Comparison of ENCODE assay signal across 13 cellular contexts in genomic region chr13:24349778-24350664, GRCh38. TPM values are rescaled to one million over a fixed set of nuclear protein-coding genes. Genes with fewer than 3 reads are reported as not detected.
DNase-seq lines count a peak whose midpoint lies in the region; ATAC-seq, FAIRE-seq and TF ChIP-seq lines count a peak whose summit lies in the region.
"Not testable (repeated sequence)": the region's sequence is repeated elsewhere in the genome, so short reads cannot be mapped to it uniquely, and the experiment has no call there.
"Had no signal": no experiment of that assay in that cellular context is flagged by ENCODE, and none has a peak within 500 bp of the region (broad histone marks: within the 10 kb centered on the region; RNA-seq: fewer than 3 reads in every experiment).

No MANE protein-coding gene starts in this region.

- not testable (repeated sequence) for H3K9me3 ChIP-seq in HEK293 (ENCODE audit: control insufficient read depth, insufficient read depth, low read depth, low read length); aorta (ENCODE audit: control insufficient read depth, low read length)

- H3K4me1 ChIP-seq in HEK293 (ENCODE audit: control insufficient read depth, insufficient read depth, low read length); aorta (ENCODE audit: control insufficient read depth in 1 of 2, insufficient read depth in 2 of 2, low read length in 2 of 2): not testable (repeated sequence)

- POLR2A ChIA-PET in HEK293 (lab: Yijun Ruan, JAX), result not testable (repeated sequence)

- intact Hi-C loops in aorta (cut with DNase I), result loop anchor here in 1 of 2 donors (10.0 kb wide), 1 partner anchor 1415 kb away; no protein-coding TSS in a partner anchor

- not testable (repeated sequence) for H3K27ac Mint-ChIP-seq in activated naive CD8-positive, alpha-beta T cell treated with anti-CD3 and anti-CD28 coated beads, Interleukin-2, amount 50 U/mL, for 24 hours; natural killer cell treated with Interleukin-12 subunit alpha and Interleukin-12 subunit beta and Interleukin-15 and Interleukin-18, amount 100 ng/mL, for 72 hours

- not testable (repeated sequence) for H3K27me3 ChIP-seq in aorta (ENCODE audit: control insufficient read depth in 1 of 2, insufficient read depth in 2 of 2, low read length in 1 of 2)

- H3K4me3 ChIP-seq in HEK293 (ENCODE audit: low read depth, low read length); epithelial cell of esophagus (ENCODE audit: low read length); aorta (ENCODE audit: low read length in 2 of 2): not testable (repeated sequence)

- not testable (repeated sequence) for H3K36me3 ChIP-seq in HEK293 (ENCODE audit: control insufficient read depth in 2 of 2, insufficient read depth in 1 of 2, low read length in 2 of 2); aorta (ENCODE audit: control insufficient read depth in 1 of 2, insufficient read depth in 2 of 2, low read length in 1 of 2)

- H3K4me1 Mint-ChIP-seq in activated naive CD8-positive, alpha-beta T cell treated with anti-CD3 and anti-CD28 coated beads, Interleukin-2, amount 50 U/mL, for 24 hours; natural killer cell treated with Interleukin-12 subunit alpha and Interleukin-12 subunit beta and Interleukin-15 and Interleukin-18, amount 100 ng/mL, for 72 hours (ENCODE audit: low read depth in 2 of 2): not testable (repeated sequence)

- CTCF ChIA-PET in HEK293 (lab: Yijun Ruan, JAX), result not testable (repeated sequence)

- not testable (repeated sequence) for H3K36me3 Mint-ChIP-seq in activated naive CD8-positive, alpha-beta T cell treated with anti-CD3 and anti-CD28 coated beads, Interleukin-2, amount 50 U/mL, for 24 hours (ENCODE audit: low read depth); natural killer cell treated with Interleukin-12 subunit alpha and Interleukin-12 subunit beta and Interleukin-15 and Interleukin-18, amount 100 ng/mL, for 72 hours

- H3K27me3 Mint-ChIP-seq in activated naive CD8-positive, alpha-beta T cell treated with anti-CD3 and anti-CD28 coated beads, Interleukin-2, amount 50 U/mL, for 24 hours; natural killer cell treated with Interleukin-12 subunit alpha and Interleukin-12 subunit beta and Interleukin-15 and Interleukin-18, amount 100 ng/mL, for 72 hours: not testable (repeated sequence)

- FAIRE-seq in islet of Langerhans (lab: Jason Lieb, UNC), result peak; percentile 47

- ATAC-seq in activated naive CD8-positive, alpha-beta T cell treated with anti-CD3 and anti-CD28 coated beads, Interleukin-2, amount 50 U/mL, for 24 hours, result peak; percentile 43
- peak; percentile 53 to 58 for ATAC-seq in natural killer cell treated with Interleukin-12 subunit alpha and Interleukin-12 subunit beta and Interleukin-15 and Interleukin-18, amount 100 ng/mL, for 72 hours
- ATAC-seq in stimulated activated naive CD8-positive, alpha-beta T cell treated with anti-CD3 and anti-CD28 coated beads, Interleukin-15, Interleukin-2, amounts not matched to agents 100 U/mL and 50 U/mL, for 24 hours, result peak; percentile 36
- peak; percentile 26 for ATAC-seq in aorta (ENCODE audit: low FRiP score)

- DNase-seq in RKO (ENCODE audit: low spot score) (peak; percentile 4), epithelial cell of esophagus (ENCODE audit: low read depth) (peak; percentile 49)
- not testable (repeated sequence) for DNase-seq in activated naive CD8-positive, alpha-beta T cell treated with anti-CD3 and anti-CD28 coated beads, Interleukin-2, amount 50 U/mL, for 24 hours; natural killer cell treated with Interleukin-12 subunit alpha and Interleukin-12 subunit beta and Interleukin-15 and Interleukin-18, amount 100 ng/mL, for 72 hours (ENCODE audit: low spot score); stimulated activated naive CD8-positive, alpha-beta T cell treated with anti-CD3 and anti-CD28 coated beads, Interleukin-15, Interleukin-2, amounts not matched to agents 100 U/mL and 50 U/mL, for 24 hours; aorta

- not testable (repeated sequence) for H3K27ac ChIP-seq in HEK293 (ENCODE audit: extremely low read depth, low read depth, low read length); aorta (ENCODE audit: low read depth in 1 of 2, low read length in 2 of 2)

- not testable (repeated sequence) for H3K4me3 Mint-ChIP-seq in activated naive CD8-positive, alpha-beta T cell treated with anti-CD3 and anti-CD28 coated beads, Interleukin-2, amount 50 U/mL, for 24 hours; natural killer cell treated with Interleukin-12 subunit alpha and Interleukin-12 subunit beta and Interleukin-15 and Interleukin-18, amount 100 ng/mL, for 72 hours

- H3K9me3 Mint-ChIP-seq in activated naive CD8-positive, alpha-beta T cell treated with anti-CD3 and anti-CD28 coated beads, Interleukin-2, amount 50 U/mL, for 24 hours; natural killer cell treated with Interleukin-12 subunit alpha and Interleukin-12 subunit beta and Interleukin-15 and Interleukin-18, amount 100 ng/mL, for 72 hours: not testable (repeated sequence)

- not testable (repeated sequence) for TF ChIP-seq CTCF in HEK293 (tag by site-specific recombination; IDR thresholded peaks at IDR 0.05); epithelial cell of esophagus (IDR thresholded peaks at IDR 0.05; ENCODE audit: insufficient read depth, low read depth, low read length, missing control alignments)

- WGBS in aorta, 2 donors, result 85 to 91% methylated on average over 3 of the region's 3 CpGs

TF ChIP-seq in HEK293, 187 proteins besides CTCF, POLR2A, EP300 and RAD21:
- peak; percentile 17; the same call in 1 of the 2 replicates for TF ChIP-seq SCRT2 (tag by site-specific recombination; IDR thresholded peaks at IDR 0.05)
- TF ChIP-seq ZNF157 (tag by site-specific recombination; IDR thresholded peaks at IDR 0.05), result peak; percentile 91

RNA-seq across cellular contexts. Expression of gene C1QTNF9, which starts 40.6 kb away (rescaled TPM):
- total RNA-seq in natural killer cell treated with Interleukin-12 subunit alpha and Interleukin-12 subunit beta and Interleukin-15 and Interleukin-18, amount 100 ng/mL, for 72 hours, result under 1 TPM in 1 of 2 donors, not detected in 1; 0.39 TPM
- total RNA-seq in aorta, result under 1 TPM; 0.42 to 0.99 TPM
- under 1 TPM in 1 of 2 donors, not detected in 1; 0.13 TPM for polyA plus RNA-seq in aorta
- total RNA-seq: H9, HepG2, HFFc6 had no signal
- polyA plus RNA-seq: A549, CD14-positive monocyte, HepG2 had no signal
